1 cellular context compared by ENCODE assay signal in genomic region chr22:45263790-45264269, GRCh38.
TF ChIP-seq lines count a peak whose summit lies in the region.

No MANE protein-coding gene starts in this region.

TF ChIP-seq in HepG2, 621 proteins besides CTCF, POLR2A, EP300 and RAD21 (continued from another document and continues in another):
- TF ChIP-seq, protein P1, sequence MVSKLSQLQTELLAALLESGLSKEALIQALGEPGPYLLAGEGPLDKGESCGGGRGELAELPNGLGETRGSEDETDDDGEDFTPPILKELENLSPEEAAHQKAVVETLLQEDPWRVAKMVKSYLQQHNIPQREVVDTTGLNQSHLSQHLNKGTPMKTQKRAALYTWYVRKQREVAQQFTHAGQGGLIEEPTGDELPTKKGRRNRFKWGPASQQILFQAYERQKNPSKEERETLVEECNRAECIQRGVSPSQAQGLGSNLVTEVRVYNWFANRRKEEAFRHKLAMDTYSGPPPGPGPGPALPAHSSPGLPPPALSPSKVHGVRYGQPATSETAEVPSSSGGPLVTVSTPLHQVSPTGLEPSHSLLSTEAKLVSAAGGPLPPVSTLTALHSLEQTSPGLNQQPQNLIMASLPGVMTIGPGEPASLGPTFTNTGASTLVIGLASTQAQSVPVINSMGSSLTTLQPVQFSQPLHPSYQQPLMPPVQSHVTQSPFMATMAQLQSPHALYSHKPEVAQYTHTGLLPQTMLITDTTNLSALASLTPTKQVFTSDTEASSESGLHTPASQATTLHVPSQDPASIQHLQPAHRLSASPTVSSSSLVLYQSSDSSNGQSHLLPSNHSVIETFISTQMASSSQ (IDR thresholded peaks at IDR 0.05; ENCODE audit: low read depth), result no peak
- TF ChIP-seq, protein P1 (CRISPR knock-in tag; IDR thresholded peaks at IDR 0.05; ENCODE audit: borderline replicate concordance), result no peak; the same call in 1 of the 2 replicates
- TF ChIP-seq NBN (conservative IDR thresholded peaks at IDR 0.05) (no peak), ZNF121 (CRISPR knock-in tag; IDR thresholded peaks at IDR 0.05) (peak; percentile 66), SIX4 (CRISPR knock-in tag; IDR thresholded peaks at IDR 0.05) (peak; percentile 65; the same call in 1 of the 2 replicates), STAG1 (CRISPR knock-in tag; IDR thresholded peaks at IDR 0.05) (peak; percentile 91), ZNF607 (CRISPR knock-in tag; IDR thresholded peaks at IDR 0.05; ENCODE audit: borderline replicate concordance) (peak; percentile 86), ZFP36L2 (CRISPR knock-in tag; IDR thresholded peaks at IDR 0.05) (no peak), SMC3 (IDR thresholded peaks at IDR 0.05; ENCODE audit: low read length) (peak; percentile 63), GATA4 (IDR thresholded peaks at IDR 0.05; ENCODE audit: borderline replicate concordance, low read depth) (no peak), ZZZ3 (CRISPR knock-in tag; IDR thresholded peaks at IDR 0.05; ENCODE audit: borderline replicate concordance) (no peak), ZFP41 (CRISPR knock-in tag; IDR thresholded peaks at IDR 0.05; ENCODE audit: borderline replicate concordance) (peak; percentile 59; the same call in 1 of the 2 replicates), ZNF337 (CRISPR knock-in tag; IDR thresholded peaks at IDR 0.05; ENCODE audit: borderline replicate concordance, low read depth) (no peak), CCDC6 (CRISPR knock-in tag; IDR thresholded peaks at IDR 0.05) (peak; percentile 43; the same call in 1 of the 2 replicates), ZNF790 (CRISPR knock-in tag; IDR thresholded peaks at IDR 0.05; ENCODE audit: borderline replicate concordance) (no peak), ZNF224 (CRISPR knock-in tag; IDR thresholded peaks at IDR 0.05) (no peak), MATR3 (CRISPR knock-in tag; IDR thresholded peaks at IDR 0.05) (no peak), REPIN1 (CRISPR knock-in tag; IDR thresholded peaks at IDR 0.05; ENCODE audit: borderline replicate concordance, low read depth) (peak; percentile 83; the same call in 1 of the 2 replicates), SRSF1 (optimal IDR thresholded peaks at IDR 0.05; ENCODE audit: low read depth, low read length) (no peak), ZNF138 (CRISPR knock-in tag; IDR thresholded peaks at IDR 0.05; ENCODE audit: low read depth) (no peak), ISX (CRISPR knock-in tag; conservative IDR thresholded peaks at IDR 0.05) (no peak), SAFB2 (CRISPR knock-in tag; IDR thresholded peaks at IDR 0.05; ENCODE audit: borderline replicate concordance, low read depth) (no peak), U2AF1 (optimal IDR thresholded peaks at IDR 0.05; ENCODE audit: low read depth, low read length) (no peak), TMF1 (CRISPR knock-in tag; IDR thresholded peaks at IDR 0.05; ENCODE audit: low read depth) (no peak), ZBTB33 (CRISPR knock-in tag; IDR thresholded peaks at IDR 0.05) (peak; percentile 78), MTF1 (CRISPR knock-in tag; IDR thresholded peaks at IDR 0.05) (no peak), SRSF4 (IDR thresholded peaks at IDR 0.05; ENCODE audit: low read depth, low read length, poor library complexity, severe bottlenecking) (no peak), SIN3A (IDR thresholded peaks at IDR 0.05; ENCODE audit: borderline replicate concordance, low read depth, low read length) (peak; percentile 94), ZNF501 (CRISPR knock-in tag; IDR thresholded peaks at IDR 0.05) (peak; percentile 67), ZBTB7B (CRISPR knock-in tag; IDR thresholded peaks at IDR 0.05) (no peak), ZNF766 (CRISPR knock-in tag; IDR thresholded peaks at IDR 0.05; ENCODE audit: borderline replicate concordance) (peak; percentile 85; the same call in 1 of the 2 replicates), HNF4A (CRISPR knock-in tag; IDR thresholded peaks at IDR 0.05) (peak; percentile 37), ZBTB1 (CRISPR knock-in tag; IDR thresholded peaks at IDR 0.05; ENCODE audit: borderline replicate concordance) (no peak), PCBP2 (optimal IDR thresholded peaks at IDR 0.05; ENCODE audit: low read depth, low read length, poor library complexity, severe bottlenecking) (no peak), GFI1 (CRISPR knock-in tag; IDR thresholded peaks at IDR 0.05; ENCODE audit: borderline replicate concordance) (0 out of 2 replicates have a peak, but pooled peaks have one; percentile 42), GATAD1 (CRISPR knock-in tag; IDR thresholded peaks at IDR 0.05) (peak; percentile 60)
- TF ChIP-seq, protein P2, sequence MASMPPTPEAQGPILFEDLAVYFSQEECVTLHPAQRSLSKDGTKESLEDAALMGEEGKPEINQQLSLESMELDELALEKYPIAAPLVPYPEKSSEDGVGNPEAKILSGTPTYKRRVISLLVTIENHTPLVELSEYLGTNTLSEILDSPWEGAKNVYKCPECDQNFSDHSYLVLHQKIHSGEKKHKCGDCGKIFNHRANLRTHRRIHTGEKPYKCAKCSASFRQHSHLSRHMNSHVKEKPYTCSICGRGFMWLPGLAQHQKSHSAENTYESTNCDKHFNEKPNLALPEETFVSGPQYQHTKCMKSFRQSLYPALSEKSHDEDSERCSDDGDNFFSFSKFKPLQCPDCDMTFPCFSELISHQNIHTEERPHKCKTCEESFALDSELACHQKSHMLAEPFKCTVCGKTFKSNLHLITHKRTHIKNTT (CRISPR knock-in tag; IDR thresholded peaks at IDR 0.05), result no peak
- TF ChIP-seq, protein P3, sequence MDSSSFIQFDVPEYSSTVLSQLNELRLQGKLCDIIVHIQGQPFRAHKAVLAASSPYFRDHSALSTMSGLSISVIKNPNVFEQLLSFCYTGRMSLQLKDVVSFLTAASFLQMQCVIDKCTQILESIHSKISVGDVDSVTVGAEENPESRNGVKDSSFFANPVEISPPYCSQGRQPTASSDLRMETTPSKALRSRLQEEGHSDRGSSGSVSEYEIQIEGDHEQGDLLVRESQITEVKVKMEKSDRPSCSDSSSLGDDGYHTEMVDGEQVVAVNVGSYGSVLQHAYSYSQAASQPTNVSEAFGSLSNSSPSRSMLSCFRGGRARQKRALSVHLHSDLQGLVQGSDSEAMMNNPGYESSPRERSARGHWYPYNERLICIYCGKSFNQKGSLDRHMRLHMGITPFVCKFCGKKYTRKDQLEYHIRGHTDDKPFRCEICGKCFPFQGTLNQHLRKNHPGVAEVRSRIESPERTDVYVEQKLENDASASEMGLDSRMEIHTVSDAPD (CRISPR knock-in tag; IDR thresholded peaks at IDR 0.05), result no peak
- TF ChIP-seq, protein P4, sequence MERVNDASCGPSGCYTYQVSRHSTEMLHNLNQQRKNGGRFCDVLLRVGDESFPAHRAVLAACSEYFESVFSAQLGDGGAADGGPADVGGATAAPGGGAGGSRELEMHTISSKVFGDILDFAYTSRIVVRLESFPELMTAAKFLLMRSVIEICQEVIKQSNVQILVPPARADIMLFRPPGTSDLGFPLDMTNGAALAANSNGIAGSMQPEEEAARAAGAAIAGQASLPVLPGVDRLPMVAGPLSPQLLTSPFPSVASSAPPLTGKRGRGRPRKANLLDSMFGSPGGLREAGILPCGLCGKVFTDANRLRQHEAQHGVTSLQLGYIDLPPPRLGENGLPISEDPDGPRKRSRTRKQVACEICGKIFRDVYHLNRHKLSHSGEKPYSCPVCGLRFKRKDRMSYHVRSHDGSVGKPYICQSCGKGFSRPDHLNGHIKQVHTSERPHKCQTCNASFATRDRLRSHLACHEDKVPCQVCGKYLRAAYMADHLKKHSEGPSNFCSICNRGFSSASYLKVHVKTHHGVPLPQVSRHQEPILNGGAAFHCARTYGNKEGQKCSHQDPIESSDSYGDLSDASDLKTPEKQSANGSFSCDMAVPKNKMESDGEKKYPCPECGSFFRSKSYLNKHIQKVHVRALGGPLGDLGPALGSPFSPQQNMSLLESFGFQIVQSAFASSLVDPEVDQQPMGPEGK (CRISPR knock-in tag; IDR thresholded peaks at IDR 0.05), result peak; percentile 43; the same call in 1 of the 2 replicates
- TF ChIP-seq, protein P5, sequence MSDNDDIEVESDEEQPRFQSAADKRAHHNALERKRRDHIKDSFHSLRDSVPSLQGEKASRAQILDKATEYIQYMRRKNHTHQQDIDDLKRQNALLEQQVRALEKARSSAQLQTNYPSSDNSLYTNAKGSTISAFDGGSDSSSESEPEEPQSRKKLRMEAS (IDR thresholded peaks at IDR 0.05), result peak; percentile 99
- TF ChIP-seq, protein P6, sequence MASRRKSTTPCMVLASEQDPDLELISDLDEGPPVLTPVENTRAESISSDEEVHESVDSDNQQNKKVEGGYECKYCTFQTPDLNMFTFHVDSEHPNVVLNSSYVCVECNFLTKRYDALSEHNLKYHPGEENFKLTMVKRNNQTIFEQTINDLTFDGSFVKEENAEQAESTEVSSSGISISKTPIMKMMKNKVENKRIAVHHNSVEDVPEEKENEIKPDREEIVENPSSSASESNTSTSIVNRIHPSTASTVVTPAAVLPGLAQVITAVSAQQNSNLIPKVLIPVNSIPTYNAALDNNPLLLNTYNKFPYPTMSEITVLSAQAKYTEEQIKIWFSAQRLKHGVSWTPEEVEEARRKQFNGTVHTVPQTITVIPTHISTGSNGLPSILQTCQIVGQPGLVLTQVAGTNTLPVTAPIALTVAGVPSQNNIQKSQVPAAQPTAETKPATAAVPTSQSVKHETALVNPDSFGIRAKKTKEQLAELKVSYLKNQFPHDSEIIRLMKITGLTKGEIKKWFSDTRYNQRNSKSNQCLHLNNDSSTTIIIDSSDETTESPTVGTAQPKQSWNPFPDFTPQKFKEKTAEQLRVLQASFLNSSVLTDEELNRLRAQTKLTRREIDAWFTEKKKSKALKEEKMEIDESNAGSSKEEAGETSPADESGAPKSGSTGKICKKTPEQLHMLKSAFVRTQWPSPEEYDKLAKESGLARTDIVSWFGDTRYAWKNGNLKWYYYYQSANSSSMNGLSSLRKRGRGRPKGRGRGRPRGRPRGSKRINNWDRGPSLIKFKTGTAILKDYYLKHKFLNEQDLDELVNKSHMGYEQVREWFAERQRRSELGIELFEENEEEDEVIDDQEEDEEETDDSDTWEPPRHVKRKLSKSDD (CRISPR knock-in tag; IDR thresholded peaks at IDR 0.05; ENCODE audit: low read depth), result peak; percentile 74; the same call in 1 of the 2 replicates
- TF ChIP-seq, protein P7, sequence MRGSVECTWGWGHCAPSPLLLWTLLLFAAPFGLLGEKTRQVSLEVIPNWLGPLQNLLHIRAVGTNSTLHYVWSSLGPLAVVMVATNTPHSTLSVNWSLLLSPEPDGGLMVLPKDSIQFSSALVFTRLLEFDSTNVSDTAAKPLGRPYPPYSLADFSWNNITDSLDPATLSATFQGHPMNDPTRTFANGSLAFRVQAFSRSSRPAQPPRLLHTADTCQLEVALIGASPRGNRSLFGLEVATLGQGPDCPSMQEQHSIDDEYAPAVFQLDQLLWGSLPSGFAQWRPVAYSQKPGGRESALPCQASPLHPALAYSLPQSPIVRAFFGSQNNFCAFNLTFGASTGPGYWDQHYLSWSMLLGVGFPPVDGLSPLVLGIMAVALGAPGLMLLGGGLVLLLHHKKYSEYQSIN (CRISPR knock-in tag; IDR thresholded peaks at IDR 0.05; ENCODE audit: borderline replicate concordance), result no peak
